In the genomic region with DNA sequence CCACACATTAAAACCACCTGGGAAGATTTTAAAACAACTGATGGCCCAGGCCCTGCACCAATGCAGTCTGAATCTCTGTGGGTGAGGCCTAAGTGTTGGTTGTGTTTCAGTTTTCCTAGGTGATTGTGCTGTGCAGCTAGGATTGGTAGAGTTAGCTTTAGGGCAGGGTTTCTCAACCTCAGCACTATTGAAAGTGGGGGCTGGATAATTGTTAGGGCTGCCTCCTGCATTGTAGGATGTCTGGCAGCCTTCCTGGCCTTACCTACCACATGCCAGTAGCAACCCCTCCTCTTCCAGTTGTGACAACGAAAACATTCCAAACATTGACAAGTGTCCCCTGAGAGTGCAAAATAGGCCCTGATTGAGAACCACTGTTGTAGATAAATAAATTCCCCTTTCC, we compare ENCODE assay signal across 22 cellular contexts.
"Had no signal": no experiment of that assay in that cellular context is flagged by ENCODE, and none has a peak within 500 bp of the region (broad histone marks: within the 10 kb centered on the region; RNA-seq: fewer than 3 reads in every experiment).

No MANE protein-coding gene starts in this region.

- ATAC-seq: gastrocnemius medialis; heart right ventricle; left colon; left ventricle myocardium superior; psoas muscle; right lobe of liver; stimulated activated naive B cell treated with anti-CD40 and anti-IgM and Interleukin-4, amounts not matched to agents 10 μg/mL and 1 μg/mL and 100 μg/mL, for 72 hours; stimulated activated naive CD8-positive, alpha-beta T cell treated with anti-CD3 and anti-CD28 coated beads, Interleukin-15, amount 100 ng/mL, for 72 hours had no signal

- H3K4me3 ChIP-seq: esophagus muscularis mucosa, gastrocnemius medialis, heart right ventricle, lung, psoas muscle, right lobe of liver, testis, tibial nerve had no signal

- H3K27ac Mint-ChIP-seq: nephron; stimulated activated naive B cell treated with anti-CD40 and anti-IgM and Interleukin-4, amounts not matched to agents 10 μg/mL and 1 μg/mL and 100 μg/mL, for 72 hours had no signal

- H3K79me2 ChIP-seq: parathyroid adenoma had no signal

- H3K4me3 Mint-ChIP-seq: naive B cell; nephron; stimulated activated naive B cell treated with anti-CD40 and anti-IgM and Interleukin-4, amounts not matched to agents 10 μg/mL and 1 μg/mL and 100 μg/mL, for 72 hours; stimulated activated naive CD8-positive, alpha-beta T cell treated with anti-CD3 and anti-CD28 coated beads, Interleukin-15, amount 100 ng/mL, for 72 hours had no signal

- H3K27me3 ChIP-seq: esophagus muscularis mucosa, gastrocnemius medialis, heart right ventricle, right lobe of liver, testis, tibial nerve had no signal

- H3K27me3 Mint-ChIP-seq: naive B cell; stimulated activated naive B cell treated with anti-CD40 and anti-IgM and Interleukin-4, amounts not matched to agents 10 μg/mL and 1 μg/mL and 100 μg/mL, for 72 hours; stimulated activated naive CD8-positive, alpha-beta T cell treated with anti-CD3 and anti-CD28 coated beads, Interleukin-15, amount 100 ng/mL, for 72 hours had no signal

- DNase-seq: cortex of kidney; effector memory CD4-positive, alpha-beta T cell; gastrocnemius medialis; heart right ventricle; hypothalamus; left colon; left ventricle myocardium superior; mesenchymal stem cell; naive B cell; psoas muscle; retina; right lobe of liver; stimulated activated CD4-positive, alpha-beta T cell treated with anti-CD3 and anti-CD28 coated beads, Interleukin-4, amount 100 ng/mL, for 1 hour; stimulated activated naive B cell treated with anti-CD40 and anti-IgM and Interleukin-4, amounts not matched to agents 10 μg/mL and 1 μg/mL and 100 μg/mL, for 72 hours; stimulated activated naive CD8-positive, alpha-beta T cell treated with anti-CD3 and anti-CD28 coated beads, Interleukin-15, amount 100 ng/mL, for 72 hours; testis had no signal

- H3K9me3 ChIP-seq: esophagus muscularis mucosa, gastrocnemius medialis, heart right ventricle, psoas muscle, right lobe of liver, testis, tibial nerve had no signal

- H3K4me1 Mint-ChIP-seq: naive B cell; nephron; stimulated activated naive B cell treated with anti-CD40 and anti-IgM and Interleukin-4, amounts not matched to agents 10 μg/mL and 1 μg/mL and 100 μg/mL, for 72 hours; stimulated activated naive CD8-positive, alpha-beta T cell treated with anti-CD3 and anti-CD28 coated beads, Interleukin-15, amount 100 ng/mL, for 72 hours had no signal

- H3K4me1 ChIP-seq: esophagus muscularis mucosa, gastrocnemius medialis, heart right ventricle, parathyroid adenoma, psoas muscle, testis, tibial nerve had no signal

- H3K9ac ChIP-seq: parathyroid adenoma had no signal

- H2AFZ ChIP-seq: parathyroid adenoma had no signal

- H3K27ac ChIP-seq: epithelial cell of prostate, esophagus muscularis mucosa, gastrocnemius medialis, heart right ventricle, parathyroid adenoma, psoas muscle, right lobe of liver, testis, tibial nerve had no signal

- H3K36me3 ChIP-seq: esophagus muscularis mucosa, gastrocnemius medialis, heart right ventricle, right lobe of liver, tibial nerve had no signal

- H3K36me3 Mint-ChIP-seq: naive B cell had no signal

- H3K9me3 Mint-ChIP-seq: nephron; stimulated activated naive CD8-positive, alpha-beta T cell treated with anti-CD3 and anti-CD28 coated beads, Interleukin-15, amount 100 ng/mL, for 72 hours had no signal
